11 cellular contexts compared by ENCODE assay signal in the genomic region with DNA sequence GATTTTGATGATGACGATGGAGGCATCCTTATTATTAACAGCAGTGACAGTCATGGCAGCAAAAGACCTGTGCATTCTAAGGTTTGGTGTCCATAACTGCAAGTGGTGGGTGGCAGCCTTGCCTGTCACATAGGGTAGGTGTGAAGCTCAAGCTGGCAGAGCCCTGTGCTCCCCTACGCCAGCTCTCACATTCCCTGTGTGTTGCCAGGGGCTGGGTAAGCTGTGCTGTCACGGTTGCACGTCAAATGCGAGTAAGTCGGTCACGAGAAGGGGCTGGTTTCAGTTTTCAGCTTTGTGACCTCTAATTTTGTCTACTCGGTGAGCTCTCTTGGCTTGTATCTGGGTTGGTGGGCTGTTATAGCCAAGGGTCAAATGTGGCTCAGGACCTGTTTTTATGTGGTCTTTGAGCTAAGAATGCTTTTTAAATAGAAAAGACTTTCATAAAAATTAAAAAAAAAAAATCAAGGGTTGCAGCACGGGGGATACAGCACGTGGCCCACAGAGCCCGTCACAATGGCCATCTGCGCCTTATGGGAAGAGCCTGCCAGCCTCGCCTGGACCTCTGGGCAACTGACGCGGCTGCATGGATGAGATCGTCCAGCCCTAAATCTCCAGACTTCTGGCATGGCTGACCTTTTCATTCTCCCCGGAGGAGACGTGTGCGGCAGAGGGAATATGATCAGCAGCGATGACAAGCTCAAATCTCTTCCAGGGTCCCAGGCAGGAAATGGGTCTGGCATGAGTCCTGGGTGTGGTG.
DNase-seq lines count a peak whose midpoint lies in the region; ATAC-seq and TF ChIP-seq lines count a peak whose summit lies in the region.
"Had no signal": no experiment of that assay in that cellular context is flagged by ENCODE, and none has a peak within 500 bp of the region (broad histone marks: within the 10 kb centered on the region; RNA-seq: fewer than 3 reads in every experiment).

No MANE protein-coding gene starts in this region.

- peaks cover 12% of the 10 kb centered on the region for H3K4me1 ChIP-seq in right cardiac atrium (ENCODE audit: control insufficient read depth, insufficient read depth, low read length)
- no peaks in the 10 kb centered on the region for H3K4me1 ChIP-seq in colonic mucosa

- no peaks in the 10 kb centered on the region for H3K36me3 ChIP-seq in colonic mucosa
- H3K36me3 ChIP-seq: thyroid gland had no signal

- WGBS in right cardiac atrium = 25% methylated on average over 20 of the region's 20 CpGs

- H3K9me3 ChIP-seq in right cardiac atrium (ENCODE audit: control insufficient read depth, low read length) (no peaks in the 10 kb centered on the region), colonic mucosa (no peaks in the 10 kb centered on the region)
- H3K9me3 ChIP-seq: thyroid gland had no signal

- ATAC-seq in GM18499 (IDR thresholded peaks at IDR 0.05; ENCODE audit: insufficient read depth, unreplicated experiment) (peak; percentile 29), GM21528 (IDR thresholded peaks at IDR 0.05; ENCODE audit: low FRiP score, unreplicated experiment) (peak; percentile 50), HG03442 (IDR thresholded peaks at IDR 0.05; ENCODE audit: unreplicated experiment) (peak; percentile 28), right cardiac atrium (peak; percentile 48 to 53), HG02970 (IDR thresholded peaks at IDR 0.05; ENCODE audit: low FRiP score, unreplicated experiment) (no peak)

- H3K27me3 ChIP-seq in right cardiac atrium (ENCODE audit: control insufficient read depth, insufficient read depth) (no peaks in the 10 kb centered on the region), colonic mucosa (no peaks in the 10 kb centered on the region)
- H3K27me3 ChIP-seq: thyroid gland had no signal

- H3K9ac ChIP-seq in colonic mucosa (ENCODE audit: low read depth in 2 of 2, low read length in 2 of 2) = no peak overlapping the region

- H3K4me3 ChIP-seq in right cardiac atrium (ENCODE audit: low read length) (no peak overlapping the region), colonic mucosa (no peak overlapping the region)
- H3K4me3 ChIP-seq: thyroid gland had no signal

- TF ChIP-seq CTCF in colonic mucosa (IDR thresholded peaks at IDR 0.05) = no peak

- DNase-seq in right cardiac atrium = peak in 2 of 3 donors; percentile 41 to 65
- DNase-seq in colonic mucosa = no peak
- DNase-seq in NCI-H524 (lab: John Stamatoyannopoulos, UW) = no peak
- no peak for DNase-seq in AG08396 (ENCODE audit: low spot score)
- DNase-seq: DND-41, NCI-H526 treated with DMSO at 0.1 percent for 48 hours, thyroid gland had no signal

- peak overlapping the region; percentile 42 for H3K27ac ChIP-seq in right cardiac atrium (ENCODE audit: low read length)
- H3K27ac ChIP-seq in colonic mucosa = no peak overlapping the region
- H3K27ac ChIP-seq: thyroid gland had no signal

- intact Hi-C loops in right cardiac atrium (cut with DNase I) (loop anchor here in 3 of 4 donors (5.0 to 10.0 kb wide), 5 partner anchors 151 to 181 kb away; a partner anchor contains a TSS), colonic mucosa (cut with DNase I) (no loop called here)

Comparison
In these comparisons a context has a peak if more than half of its experiments do, and no peak if none do; other contexts are left out.
1. DNase-seq: peak in right cardiac atrium (2 of 3); none in colonic mucosa (single experiment), NCI-H524 (0 of 2) and AG08396 (single experiment).